In the genomic region with DNA sequence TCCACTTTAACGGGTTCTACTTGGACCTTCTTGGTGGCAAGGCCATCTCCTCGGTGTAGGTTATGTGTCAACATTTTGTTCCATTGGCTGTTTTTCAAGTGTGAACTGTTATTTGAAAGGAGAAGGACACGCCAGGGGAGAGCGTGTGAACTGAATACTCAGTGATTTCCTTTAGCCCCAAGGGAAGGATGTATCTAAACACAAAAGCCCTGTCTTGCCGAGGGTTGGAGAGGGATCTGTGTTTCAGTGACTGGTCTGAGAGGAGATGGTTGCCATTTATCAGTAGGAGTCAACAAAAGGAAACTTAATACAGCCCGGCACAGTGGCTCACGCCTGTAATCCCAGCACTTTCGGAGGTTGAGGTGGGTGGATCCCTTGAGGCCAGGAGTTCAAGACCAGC, we compare ENCODE assay signal across 20 cellular contexts. TPM values are rescaled to one million over a fixed set of nuclear protein-coding genes. Genes with fewer than 3 reads are reported as not detected.
DNase-seq lines count a peak whose midpoint lies in the region; ATAC-seq and TF ChIP-seq lines count a peak whose summit lies in the region.
"Had no signal": no experiment of that assay in that cellular context is flagged by ENCODE, and none has a peak within 500 bp of the region (broad histone marks: within the 10 kb centered on the region; RNA-seq: fewer than 3 reads in every experiment).

No MANE protein-coding gene starts in this region.

- ATAC-seq in CD8-positive, alpha-beta T cell: no peak
- ATAC-seq in WTC11: no peak
- ATAC-seq in HG03135 (IDR thresholded peaks at IDR 0.05; ENCODE audit: unreplicated experiment): no peak
- ATAC-seq: activated T-helper 17 cell treated with anti-CD3 and anti-CD28 coated beads, Interleukin-2, amount 50 U/mL, for 72 hours; HCT116; psoas muscle had no signal

- H4K20me1 ChIP-seq in PC-9 (ENCODE audit: insufficient read depth): peaks cover 64% of the 10 kb centered on the region

- H3K27me3 ChIP-seq in CD8-positive, alpha-beta T cell (ENCODE audit: insufficient read depth, low read length): no peaks in the 10 kb centered on the region
- H3K27me3 ChIP-seq in rectal smooth muscle tissue (ENCODE audit: control insufficient read depth, insufficient read depth, low read length) (no peaks in the 10 kb centered on the region), PC-9 (ENCODE audit: insufficient read depth, low read depth) (no peaks in the 10 kb centered on the region)
- H3K27me3 ChIP-seq: heart left ventricle had no signal

- peak in 1 of 7 experiments; percentile 36 for DNase-seq in CD8-positive, alpha-beta T cell
- no peak for DNase-seq in WTC11 (ENCODE audit: low spot score)
- DNase-seq in glutamatergic neuron: no peak
- no peak for DNase-seq in activated T-helper 1 cell treated with anti-CD3 and anti-CD28 coated beads, Interleukin-12 subunit alpha, Interleukin-12 subunit beta, Interleukin-2, Interleukin-4 antibody, amounts not matched to agents 30 ng/mL and 10 ng/mL and 1 ng/mL, durations not matched to agents 14 hours and 24 hours and 36 hours (ENCODE audit: low spot score)
- DNase-seq in PC-9: no peak
- no peak for DNase-seq in KG1 (lab: John Stamatoyannopoulos, UW)
- DNase-seq: activated CD4-positive, CD25-positive, alpha-beta regulatory T cell; activated CD8-positive, alpha-beta memory T cell treated with anti-CD3 and anti-CD28 coated beads for 24 hours; GF-D8; heart left ventricle; NCI-H187; NCI-H446 treated with DMSO at 0.1 percent for 48 hours; psoas muscle; SHP77 treated with DMSO at 0.1 percent for 48 hours; T-helper 2 cell had no signal

- H3K4me1 Mint-ChIP-seq in CD8-positive, alpha-beta T cell (ENCODE audit: low read depth): peaks cover 50% of the 10 kb centered on the region
- H3K4me1 Mint-ChIP-seq in WTC11: peaks cover 37% of the 10 kb centered on the region
- H3K4me1 Mint-ChIP-seq in glutamatergic neuron (ENCODE audit: low read depth, unreplicated experiment): peaks cover 30% of the 10 kb centered on the region
- H3K4me1 Mint-ChIP-seq in activated T-helper 1 cell treated with anti-CD3 and anti-CD28 coated beads, Interleukin-12 subunit alpha, Interleukin-12 subunit beta, Interleukin-2, Interleukin-4 antibody, amounts not matched to agents 30 ng/mL and 10 ng/mL and 1 ng/mL, durations not matched to agents 14 hours and 24 hours and 36 hours (ENCODE audit: low read depth): peaks cover 57% of the 10 kb centered on the region

- POLR2A ChIA-PET in CD8-positive, alpha-beta T cell (lab: Charles Lee): no interaction called here
- POLR2A ChIA-PET in WTC11 (lab: Charles Lee): no interaction called here
- POLR2A ChIA-PET in PC-9 (lab: Charles Lee; ENCODE audit: unreplicated experiment): no interaction called here

- H3K36me3 Mint-ChIP-seq in CD8-positive, alpha-beta T cell: peaks cover 35% of the 10 kb centered on the region
- H3K36me3 Mint-ChIP-seq in WTC11 (peaks cover 11% of the 10 kb centered on the region), glutamatergic neuron (ENCODE audit: unreplicated experiment) (no peaks in the 10 kb centered on the region)
- H3K36me3 Mint-ChIP-seq in activated T-helper 1 cell treated with anti-CD3 and anti-CD28 coated beads, Interleukin-12 subunit alpha, Interleukin-12 subunit beta, Interleukin-2, Interleukin-4 antibody, amounts not matched to agents 30 ng/mL and 10 ng/mL and 1 ng/mL, durations not matched to agents 14 hours and 24 hours and 36 hours (ENCODE audit: low read depth): peaks cover 21% of the 10 kb centered on the region

- H3K4me1 ChIP-seq in CD8-positive, alpha-beta T cell (ENCODE audit: insufficient read depth, low read length): peaks cover 20% of the 10 kb centered on the region
- H3K4me1 ChIP-seq in rectal smooth muscle tissue (ENCODE audit: control insufficient read depth, insufficient read depth, low read length): peaks cover 7% of the 10 kb centered on the region
- H3K4me1 ChIP-seq in PC-9 (replicated peaks; ENCODE audit: insufficient read depth): peaks cover 11% of the 10 kb centered on the region; the same call in 1 of the 2 replicates

- no peak overlapping the region for H3K4me2 ChIP-seq in PC-9

- TF ChIP-seq CTCF in CD8-positive, alpha-beta T cell (IDR thresholded peaks at IDR 0.05): no peak
- TF ChIP-seq CTCF in WTC11 (IDR thresholded peaks at IDR 0.05) (no peak), glutamatergic neuron (IDR thresholded peaks at IDR 0.05; ENCODE audit: partially characterized antibody, unreplicated experiment) (no peak), PC-9 (conservative IDR thresholded peaks at IDR 0.05) (no peak)

- CTCF ChIA-PET in CD8-positive, alpha-beta T cell (lab: Charles Lee): interaction anchor here (0.6 to 10.3 kb wide), 3 partner anchors 10 to 347 kb away, joined by 3 to 105 read pairs (median 3); no protein-coding TSS in a partner anchor
- CTCF ChIA-PET in WTC11 (lab: Charles Lee) (interaction anchor here (1.7 kb wide), 1 partner anchor 12 kb away, joined by 8 read pairs; no protein-coding TSS in a partner anchor), PC-9 (lab: Charles Lee) (interaction anchor here (0.7 kb wide), 1 partner anchor 34 kb away, joined by 10 read pairs; no protein-coding TSS in a partner anchor)

- H3K27ac Mint-ChIP-seq in CD8-positive, alpha-beta T cell: peak overlapping the region; percentile 2
- peak overlapping the region; percentile 30; the same call in 1 of the 2 replicates for H3K27ac Mint-ChIP-seq in WTC11
- peak overlapping the region; percentile 50 for H3K27ac Mint-ChIP-seq in glutamatergic neuron (ENCODE audit: unreplicated experiment)
- no peak overlapping the region for H3K27ac Mint-ChIP-seq in activated T-helper 1 cell treated with anti-CD3 and anti-CD28 coated beads, Interleukin-12 subunit alpha, Interleukin-12 subunit beta, Interleukin-2, Interleukin-4 antibody, amounts not matched to agents 30 ng/mL and 10 ng/mL and 1 ng/mL, durations not matched to agents 14 hours and 24 hours and 36 hours
- H3K27ac Mint-ChIP-seq: activated T-helper 17 cell treated with anti-CD3 and anti-CD28 coated beads, Interleukin-2, amount 50 U/mL, for 72 hours; stimulated activated naive CD8-positive, alpha-beta T cell treated with anti-CD3 and anti-CD28 coated beads, Interleukin-15, Interleukin-2, amounts not matched to agents 100 ng/mL and 50 ng/mL, for 24 hours had no signal

- H3K9me3 Mint-ChIP-seq in CD8-positive, alpha-beta T cell: no peaks in the 10 kb centered on the region
- H3K9me3 Mint-ChIP-seq in WTC11 (no peaks in the 10 kb centered on the region), glutamatergic neuron (ENCODE audit: unreplicated experiment) (no peaks in the 10 kb centered on the region)
- H3K9me3 Mint-ChIP-seq in activated T-helper 1 cell treated with anti-CD3 and anti-CD28 coated beads, Interleukin-12 subunit alpha, Interleukin-12 subunit beta, Interleukin-2, Interleukin-4 antibody, amounts not matched to agents 30 ng/mL and 10 ng/mL and 1 ng/mL, durations not matched to agents 14 hours and 24 hours and 36 hours: no peaks in the 10 kb centered on the region
- H3K9me3 Mint-ChIP-seq: activated T-helper 17 cell treated with anti-CD3 and anti-CD28 coated beads, Interleukin-2, amount 50 U/mL, for 72 hours; stimulated activated naive CD8-positive, alpha-beta T cell treated with anti-CD3 and anti-CD28 coated beads, Interleukin-15, Interleukin-2, amounts not matched to agents 100 ng/mL and 50 ng/mL, for 24 hours had no signal

- no peak overlapping the region for H3K4me3 Mint-ChIP-seq in CD8-positive, alpha-beta T cell
- H3K4me3 Mint-ChIP-seq in WTC11 (no peak overlapping the region), glutamatergic neuron (ENCODE audit: unreplicated experiment) (no peak overlapping the region)
- no peak overlapping the region for H3K4me3 Mint-ChIP-seq in activated T-helper 1 cell treated with anti-CD3 and anti-CD28 coated beads, Interleukin-12 subunit alpha, Interleukin-12 subunit beta, Interleukin-2, Interleukin-4 antibody, amounts not matched to agents 30 ng/mL and 10 ng/mL and 1 ng/mL, durations not matched to agents 14 hours and 24 hours and 36 hours
- H3K4me3 Mint-ChIP-seq: activated T-helper 17 cell treated with anti-CD3 and anti-CD28 coated beads, Interleukin-2, amount 50 U/mL, for 72 hours; stimulated activated naive CD8-positive, alpha-beta T cell treated with anti-CD3 and anti-CD28 coated beads, Interleukin-15, Interleukin-2, amounts not matched to agents 100 ng/mL and 50 ng/mL, for 24 hours had no signal

- H3K79me2 ChIP-seq in PC-9 (ENCODE audit: low read depth): peaks cover 84% of the 10 kb centered on the region

- no peak overlapping the region for H3K4me3 ChIP-seq in CD8-positive, alpha-beta T cell (ENCODE audit: low read depth, low read length)
- H3K4me3 ChIP-seq in rectal smooth muscle tissue (ENCODE audit: low read length): no peak overlapping the region
- no peak overlapping the region for H3K4me3 ChIP-seq in PC-9
- H3K4me3 ChIP-seq: heart left ventricle, psoas muscle had no signal

- intact Hi-C loops in CD8-positive, alpha-beta T cell (cut with DNase I, micrococcal nuclease): loop anchor here (1.0 to 10.0 kb wide), 2 partner anchors 34 to 335 kb away; no protein-coding TSS in a partner anchor
- intact Hi-C loops in activated T-helper 1 cell treated with anti-CD3 and anti-CD28 coated beads, Interleukin-12 subunit alpha, Interleukin-12 subunit beta, Interleukin-2, Interleukin-4 antibody, amounts not matched to agents 30 ng/mL and 10 ng/mL and 1 ng/mL, durations not matched to agents 14 hours and 24 hours and 36 hours (cut with micrococcal nuclease): loop anchor here (5.0 kb wide), 1 partner anchor 277 kb away; a partner anchor contains a TSS
- intact Hi-C loops in PC-9 (cut with micrococcal nuclease; ENCODE audit: unreplicated experiment): loop anchor here (5.0 kb wide), 1 partner anchor 337 kb away; no protein-coding TSS in a partner anchor

- no peak overlapping the region for H3K27ac ChIP-seq in CD8-positive, alpha-beta T cell (ENCODE audit: low read depth, low read length)
- H3K27ac ChIP-seq in rectal smooth muscle tissue (ENCODE audit: low read depth, low read length) (peak overlapping the region; percentile 1), PC-9 (no peak overlapping the region)
- H3K27ac ChIP-seq: psoas muscle had no signal

- H2AFZ ChIP-seq in PC-9: no peak overlapping the region

- H3F3A ChIP-seq in PC-9 (ENCODE audit: insufficient read depth, low read depth): peaks cover 51% of the 10 kb centered on the region

- BruUV-seq in PC-9 (replicated peaks; lab: Mats Ljungman, UMichigan): no TSS peak

- H3K36me3 ChIP-seq in CD8-positive, alpha-beta T cell (ENCODE audit: insufficient read depth, low read length): peaks cover 11% of the 10 kb centered on the region
- H3K36me3 ChIP-seq in rectal smooth muscle tissue (ENCODE audit: control insufficient read depth, insufficient read depth, low read length) (no peaks in the 10 kb centered on the region), PC-9 (ENCODE audit: low read depth) (peaks cover 16% of the 10 kb centered on the region; the same call in 1 of the 2 replicates)

- H3K9ac ChIP-seq in rectal smooth muscle tissue (ENCODE audit: low read length): no peak overlapping the region

- H3K9me3 ChIP-seq in CD8-positive, alpha-beta T cell (ENCODE audit: low read length): no peaks in the 10 kb centered on the region
- H3K9me3 ChIP-seq in PC-9 (ENCODE audit: insufficient read depth, low read depth): no peaks in the 10 kb centered on the region
- H3K9me3 ChIP-seq: heart left ventricle, psoas muscle had no signal

- no peaks in the 10 kb centered on the region for H3K9me2 ChIP-seq in PC-9 (ENCODE audit: insufficient read depth)

- H3K27me3 Mint-ChIP-seq in CD8-positive, alpha-beta T cell (ENCODE audit: low read depth): no peaks in the 10 kb centered on the region
- H3K27me3 Mint-ChIP-seq in WTC11 (ENCODE audit: low read depth) (no peaks in the 10 kb centered on the region), glutamatergic neuron (ENCODE audit: unreplicated experiment) (no peaks in the 10 kb centered on the region)
- H3K27me3 Mint-ChIP-seq in activated T-helper 1 cell treated with anti-CD3 and anti-CD28 coated beads, Interleukin-12 subunit alpha, Interleukin-12 subunit beta, Interleukin-2, Interleukin-4 antibody, amounts not matched to agents 30 ng/mL and 10 ng/mL and 1 ng/mL, durations not matched to agents 14 hours and 24 hours and 36 hours (ENCODE audit: insufficient read depth): no peaks in the 10 kb centered on the region
- H3K27me3 Mint-ChIP-seq: activated T-helper 17 cell treated with anti-CD3 and anti-CD28 coated beads, Interleukin-2, amount 50 U/mL, for 72 hours; stimulated activated naive CD8-positive, alpha-beta T cell treated with anti-CD3 and anti-CD28 coated beads, Interleukin-15, Interleukin-2, amounts not matched to agents 100 ng/mL and 50 ng/mL, for 24 hours had no signal

RNA-seq across cellular contexts. Expression of a gene that starts 50.0 kb away (rescaled TPM):
- total RNA-seq in CD8-positive, alpha-beta T cell: 100 to 1,000 TPM; 104 to 107 TPM
- total RNA-seq in WTC11 (2021): 138 to 152 TPM (median 139 TPM) in 3 replicates
- total RNA-seq in glutamatergic neuron (ENCODE audit: unreplicated experiment): 100 TPM
- total RNA-seq in activated T-helper 1 cell treated with anti-CD3 and anti-CD28 coated beads, Interleukin-12 subunit alpha, Interleukin-12 subunit beta, Interleukin-2, Interleukin-4 antibody, amounts not matched to agents 30 ng/mL and 10 ng/mL and 1 ng/mL, durations not matched to agents 14 hours and 24 hours and 36 hours: 153 and 159 TPM in 2 replicates
- total RNA-seq in PC-9 (2021): 86.3 and 109 TPM in 2 replicates
